ENCODE assay signal across 10 cellular contexts in genomic region chr1:27427836-27428315, GRCh38. TPM values are rescaled to one million over a fixed set of nuclear protein-coding genes. Genes with fewer than 3 reads are reported as not detected.
DNase-seq lines count a peak whose midpoint lies in the region; ATAC-seq and TF ChIP-seq lines count a peak whose summit lies in the region.
"Had no signal": no experiment of that assay in that cellular context is flagged by ENCODE, and none has a peak within 500 bp of the region (broad histone marks: within the 10 kb centered on the region; RNA-seq: fewer than 3 reads in every experiment).

No MANE protein-coding gene starts in this region.

- POLR2A ChIA-PET in OCI-LY7 (lab: Charles Lee) (interaction anchor here (0.6 to 4.6 kb wide), 4 partner anchors 9 to 54 kb away, joined by 3 to 25 read pairs (median 4); no protein-coding TSS in a partner anchor), SK-N-SH (lab: Yijun Ruan, JAX) (no interaction called here)

- peak overlapping the region; percentile 67 for H3K9ac ChIP-seq in BLaER1
- H3K9ac ChIP-seq in neural progenitor cell = no peak overlapping the region
- no peak overlapping the region for H3K9ac ChIP-seq in SK-N-SH

- WGBS in esophagus, 2 donors = 63 to 69% methylated on average over 2 of the region's 2 CpGs
- WGBS in SK-N-SH (ENCODE audit: low lambda C conversion rate) = 90% methylated on average over 2 of the region's 2 CpGs

- H3K4me3 ChIP-seq in BLaER1 (peak overlapping the region; percentile 51), OCI-LY7 (ENCODE audit: low read depth, low read length, poor library complexity, severe bottlenecking) (no peak overlapping the region), esophagus (ENCODE audit: low read depth in 1 of 2, low read length in 2 of 2) (no peak overlapping the region), neural progenitor cell (no peak overlapping the region), SK-N-SH (ENCODE audit: low read depth in 2 of 2, low read length in 1 of 2) (no peak overlapping the region)

- no peak for DNase-seq in OCI-LY7 (ENCODE audit: low spot score)
- no peak for DNase-seq in neural progenitor cell (ENCODE audit: low spot score)
- DNase-seq in NCI-H1417 (lab: John Stamatoyannopoulos, UW) = no peak
- DNase-seq in SK-N-SH = no peak
- DNase-seq: Calu3 had no signal

- H3K4me2 ChIP-seq in BLaER1 (peak overlapping the region; percentile 92), OCI-LY7 (ENCODE audit: low read length) (peak overlapping the region; percentile 46), neural progenitor cell (no peak overlapping the region), SK-N-SH (no peak overlapping the region)

- peak overlapping the region; percentile 78 for H3K27ac Mint-ChIP-seq in neural progenitor cell

- H3K4me1 ChIP-seq in BLaER1 (peaks cover 99% of the 10 kb centered on the region), OCI-LY7 (ENCODE audit: insufficient read depth, low read length, poor library complexity, severe bottlenecking) (peaks cover 70% of the 10 kb centered on the region), esophagus (ENCODE audit: control insufficient read depth in 2 of 2, insufficient read depth in 2 of 2, low read length in 1 of 2) (peaks cover 0 to 2% of the 10 kb centered on the region in 2 donors), neural progenitor cell (peaks cover 14% of the 10 kb centered on the region), SK-N-SH (ENCODE audit: control insufficient read depth in 1 of 2, insufficient read depth in 2 of 2, low read depth in 1 of 2, low read length in 1 of 2) (peaks cover 0 to 15% of the 10 kb centered on the region in 2 experiments; a peak in 3 of 4 replicates)

- H3K36me3 ChIP-seq in BLaER1 = peaks cover 39% of the 10 kb centered on the region
- H3K36me3 ChIP-seq in OCI-LY7 (ENCODE audit: insufficient read depth, low read length) = peaks cover 41% of the 10 kb centered on the region
- peaks cover 4 to 9% of the 10 kb centered on the region in 2 donors for H3K36me3 ChIP-seq in esophagus (ENCODE audit: control insufficient read depth in 2 of 2, insufficient read depth in 2 of 2, low read length in 1 of 2)
- no peaks in the 10 kb centered on the region for H3K36me3 ChIP-seq in neural progenitor cell
- H3K36me3 ChIP-seq in SK-N-SH (replicated peaks in 1 of 2; ENCODE audit: control insufficient read depth in 1 of 2, insufficient read depth in 2 of 2, low read length in 1 of 2) = peaks cover 11 to 21% of the 10 kb centered on the region in 2 experiments

- TF ChIP-seq CTCF in OCI-LY7 (conservative IDR thresholded peaks at IDR 0.05; ENCODE audit: low read length) = no peak
- no peak for TF ChIP-seq CTCF in neural progenitor cell (IDR thresholded peaks at IDR 0.05)
- no peak for TF ChIP-seq CTCF in SK-N-SH (IDR thresholded peaks at IDR 0.05)

- H3K4me1 Mint-ChIP-seq in neural progenitor cell = peaks cover 58% of the 10 kb centered on the region

- no peak for TF ChIP-seq EP300 in SK-N-SH (IDR thresholded peaks at IDR 0.05; ENCODE audit: borderline replicate concordance in 1 of 2, low read depth in 1 of 2, low read length in 1 of 2)

- BruUV-seq in OCI-LY7 (replicated peaks; lab: Mats Ljungman, UMichigan) = no TSS peak

- no peak for TF ChIP-seq RAD21 in SK-N-SH (IDR thresholded peaks at IDR 0.05; ENCODE audit: low read length)

- peaks cover 3% of the 10 kb centered on the region for H3K27me3 Mint-ChIP-seq in neural progenitor cell (ENCODE audit: insufficient read depth, low read depth)

- CTCF ChIA-PET in OCI-LY7 (lab: Charles Lee; ENCODE audit: unreplicated experiment) = interaction anchor here (1.1 kb wide), 1 partner anchor 13 kb away, joined by 3 read pairs; no protein-coding TSS in a partner anchor
- CTCF ChIA-PET in SK-N-SH (lab: Yijun Ruan, JAX) = interaction anchor here (1.1 to 3.3 kb wide), 12 partner anchors 11 to 181 kb away, joined by 3 to 19 read pairs (median 3); no protein-coding TSS in a partner anchor

- H3K4me3 Mint-ChIP-seq in neural progenitor cell = no peak overlapping the region

- H3K36me3 Mint-ChIP-seq in neural progenitor cell = peaks cover 7% of the 10 kb centered on the region

- H3K9me3 ChIP-seq in BLaER1 (no peaks in the 10 kb centered on the region), OCI-LY7 (ENCODE audit: low read length) (no peaks in the 10 kb centered on the region), esophagus (ENCODE audit: control insufficient read depth in 2 of 2, insufficient read depth in 1 of 2, low read depth in 1 of 2, low read length in 1 of 2) (no peaks in the 10 kb centered on the region), neural progenitor cell (ENCODE audit: low read depth) (no peaks in the 10 kb centered on the region), SK-N-SH (no peaks in the 10 kb centered on the region)

- no peaks in the 10 kb centered on the region for H3K9me2 ChIP-seq in OCI-LY7 (ENCODE audit: insufficient read depth, low read length)
- H3K9me2 ChIP-seq in SK-N-SH = no peaks in the 10 kb centered on the region

- H3K9me3 Mint-ChIP-seq in neural progenitor cell = no peaks in the 10 kb centered on the region

- H3F3A ChIP-seq in neural progenitor cell (ENCODE audit: low read depth) (peaks cover 35% of the 10 kb centered on the region), SK-N-SH (replicated peaks; ENCODE audit: insufficient read depth) (peaks cover 3% of the 10 kb centered on the region)

- H3K79me2 ChIP-seq in OCI-LY7 (ENCODE audit: insufficient read depth, low read depth, low read length) (peaks cover 55% of the 10 kb centered on the region), neural progenitor cell (ENCODE audit: low read depth) (peaks cover 35% of the 10 kb centered on the region), SK-N-SH (ENCODE audit: insufficient read depth) (peaks cover 74% of the 10 kb centered on the region)

- H2AFZ ChIP-seq in OCI-LY7 (ENCODE audit: low read length) (no peak overlapping the region), neural progenitor cell (replicated peaks) (no peak overlapping the region), SK-N-SH (ENCODE audit: low read depth) (no peak overlapping the region)

- no peak for ATAC-seq in HG03469 (IDR thresholded peaks at IDR 0.05; ENCODE audit: unreplicated experiment)
- no peak for ATAC-seq in HG03354 (IDR thresholded peaks at IDR 0.05; ENCODE audit: poor library complexity, severe bottlenecking, unreplicated experiment)

- H3K27me3 ChIP-seq in BLaER1 (no peaks in the 10 kb centered on the region), esophagus (ENCODE audit: control insufficient read depth in 1 of 2, insufficient read depth in 2 of 2, low read length in 2 of 2) (no peaks in the 10 kb centered on the region), neural progenitor cell (no peaks in the 10 kb centered on the region), SK-N-SH (ENCODE audit: insufficient read depth) (no peaks in the 10 kb centered on the region)

- H3K27ac ChIP-seq in BLaER1 (peak overlapping the region; percentile 87), OCI-LY7 (ENCODE audit: low read depth, low read length, poor library complexity, severe bottlenecking) (peak overlapping the region; percentile 54), esophagus (ENCODE audit: low read depth in 2 of 2, low read length in 1 of 2) (peak overlapping the region; percentile 43 to 67), neural progenitor cell (no peak overlapping the region), SK-N-SH (ENCODE audit: low read depth in 2 of 2, low read length in 1 of 2) (peak overlapping the region in 1 of 2 experiments; percentile 55; a peak in 1 of 4 replicates)

- intact Hi-C loops in OCI-LY7 (cut with micrococcal nuclease; ENCODE audit: unreplicated experiment) = no loop called here

- H4K20me1 ChIP-seq in BLaER1 (peaks cover 13% of the 10 kb centered on the region; the same call in 1 of the 2 replicates), OCI-LY7 (ENCODE audit: insufficient read depth, low read length) (0 out of 2 replicates have a peak, but pooled peaks cover 12% of the 10 kb centered on the region), neural progenitor cell (ENCODE audit: low read depth) (peaks cover 39% of the 10 kb centered on the region), SK-N-SH (ENCODE audit: insufficient read depth) (peaks cover 26% of the 10 kb centered on the region)

TF ChIP-seq in SK-N-SH, 30 proteins besides CTCF, POLR2A, EP300 and RAD21 (continues in another document):
- TF ChIP-seq MAX (IDR thresholded peaks at IDR 0.05; ENCODE audit: low read depth) (no peak), GATA2 (CRISPR knock-in tag; IDR thresholded peaks at IDR 0.05) (no peak), POLR2AphosphoS5 (IDR thresholded peaks at IDR 0.05; ENCODE audit: low read depth, low read length) (no peak), JUND (IDR thresholded peaks at IDR 0.05) (no peak), MXI1 (IDR thresholded peaks at IDR 0.05; ENCODE audit: low read depth, low read length) (no peak), SIN3A (IDR thresholded peaks at IDR 0.05; ENCODE audit: borderline replicate concordance, low read depth, low read length) (no peak)

RNA-seq across cellular contexts. Expression of gene GPR3, which starts 35.5 kb away (rescaled TPM):
- total RNA-seq in OCI-LY7 (2014; rRNA removed; shearing (Covaris generic)) = 0.21 and 0.32 TPM in 2 replicates
- total RNA-seq in OCI-LY7 (2022) (0.22 and 0.25 TPM in 2 replicates), neural progenitor cell (ENCODE audit: low replicate concordance) (3.0 and 3.1 TPM in 2 replicates)
- polyA plus RNA-seq in esophagus (under 1 TPM; 0.22 to 0.25 TPM), SK-N-SH (2012; rRNA removed) (5.8 and 6.0 TPM in 2 replicates)
- 2.4 and 3.7 TPM in 2 replicates for polyA plus RNA-seq in SK-N-SH (2012; cell fraction: cytosol; rRNA removed)
- 2.9 and 3.2 TPM in 2 replicates for polyA plus RNA-seq in SK-N-SH (2012; cell fraction: nucleus; rRNA removed)

RNA-seq across cellular contexts. Expression of gene CD164L2, which starts 44.7 kb away (rescaled TPM):
- 0.13 TPM in 1 of 2 replicates, not detected in the other for total RNA-seq in OCI-LY7 (2014; rRNA removed; shearing (Covaris generic))
- total RNA-seq in OCI-LY7 (2022) = not detected in 2 replicates
- 10 to 100 TPM; 10.5 to 14.5 TPM for polyA plus RNA-seq in esophagus
- 1.5 and 1.6 TPM in 2 replicates for total RNA-seq in neural progenitor cell (ENCODE audit: low replicate concordance)
- 0.05 TPM in 2 replicates for polyA plus RNA-seq in SK-N-SH (2012; rRNA removed)
- polyA plus RNA-seq in SK-N-SH (2012; cell fraction: cytosol; rRNA removed) = 0.03 and 0.05 TPM in 2 replicates
- 0.48 and 0.55 TPM in 2 replicates for polyA plus RNA-seq in SK-N-SH (2012; cell fraction: nucleus; rRNA removed)
- total RNA-seq: Calu3; T-helper 2 cell treated with Interferon-gamma antibody and Interleukin-4, amounts not matched to agents 100 ng/mL and 5 ng/mL, for 36 hours had no signal

RNA-seq across cellular contexts. Expression of gene FCN3, which starts 53.3 kb away (rescaled TPM):
- not detected in 2 replicates for total RNA-seq in OCI-LY7 (2014; rRNA removed; shearing (Covaris generic))
- total RNA-seq in OCI-LY7 (2022) = not detected in 2 replicates
- 1 to 10 TPM; 1.6 to 2.6 TPM for polyA plus RNA-seq in esophagus
- not detected in 2 replicates for total RNA-seq in neural progenitor cell (ENCODE audit: low replicate concordance)
- not detected in 2 replicates for polyA plus RNA-seq in SK-N-SH (2012; rRNA removed)
- polyA plus RNA-seq in SK-N-SH (2012; cell fraction: cytosol; rRNA removed) = not detected in 2 replicates
- polyA plus RNA-seq in SK-N-SH (2012; cell fraction: nucleus; rRNA removed) = not detected in 2 replicates
- total RNA-seq: Calu3; T-helper 2 cell treated with Interferon-gamma antibody and Interleukin-4, amounts not matched to agents 100 ng/mL and 5 ng/mL, for 36 hours had no signal

Comparison
In these comparisons a context has a peak if more than half of its experiments do, and no peak if none do; other contexts are left out.
1. H3K4me2 ChIP-seq: peak in BLaER1 (single experiment) and OCI-LY7 (single experiment); none in neural progenitor cell (single experiment) and SK-N-SH (single experiment).